ENCODE assay signal across 8 cellular contexts in the genomic region with DNA sequence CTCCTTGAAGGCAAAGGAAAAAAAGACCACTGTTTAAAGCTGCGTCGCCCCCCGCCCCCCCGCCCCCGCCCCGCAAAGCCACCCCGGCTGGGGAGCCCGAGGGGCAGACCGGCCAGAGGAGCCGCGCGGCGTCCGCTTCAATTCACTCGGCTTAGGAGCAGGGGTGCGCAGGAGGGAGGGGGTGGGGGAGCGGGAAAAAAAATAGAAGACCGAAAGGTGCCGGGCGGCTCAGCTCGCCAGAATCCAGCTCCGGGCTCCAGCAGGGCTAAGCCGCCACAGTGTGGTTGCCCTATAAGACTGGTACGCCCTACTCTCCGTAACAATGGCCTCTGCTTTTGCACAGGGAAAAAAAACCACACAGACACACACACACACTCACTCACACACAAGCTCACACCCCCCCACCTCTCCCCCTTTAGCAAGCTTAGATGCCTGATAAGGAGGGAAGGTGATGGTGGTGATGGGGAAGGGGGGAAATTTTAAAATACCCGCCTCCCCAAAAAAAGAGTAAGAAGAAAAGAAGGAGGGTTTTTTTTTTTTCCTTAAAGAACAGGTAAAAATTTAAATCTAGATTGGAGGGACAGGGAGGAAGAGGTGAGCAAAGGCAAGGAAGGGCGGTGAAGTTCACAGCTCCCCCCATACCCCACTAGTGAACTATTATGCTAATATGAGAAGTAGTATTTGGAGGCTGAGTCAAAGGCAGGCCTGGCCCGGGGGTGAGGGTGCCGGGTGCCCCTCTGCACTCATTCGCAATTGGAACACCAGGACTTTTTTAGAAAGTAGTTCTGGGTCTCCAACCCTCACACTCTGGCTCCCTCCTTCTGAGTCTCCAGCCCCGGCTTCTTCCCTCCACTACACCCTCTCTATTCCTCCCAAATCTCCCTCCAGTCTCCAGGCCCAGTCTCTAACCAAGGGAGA. TPM values are rescaled to one million over a fixed set of nuclear protein-coding genes. Genes with fewer than 3 reads are reported as not detected.
DNase-seq lines count a peak whose midpoint lies in the region; ATAC-seq, FAIRE-seq and TF ChIP-seq lines count a peak whose summit lies in the region.

No MANE protein-coding gene starts in this region.

- H3K4me1 ChIP-seq in muscle layer of duodenum (ENCODE audit: control insufficient read depth in 1 of 2, insufficient read depth in 2 of 2, low read length in 2 of 2) = peaks cover 16 to 65% of the 10 kb centered on the region in 2 donors

- H3K27ac ChIP-seq in muscle layer of duodenum (ENCODE audit: low read length) = peak overlapping the region; percentile 88

- DNase-seq in AG10803 (ENCODE audit: low read depth) (no peak), NCI-H146 (lab: John Stamatoyannopoulos, UW) (peak; percentile 81), T47D (ENCODE audit: low read depth in 1 of 2, low spot score in 1 of 2) (peak; percentile 50 to 76), GM12892 (ENCODE audit: insufficient read length) (no peak)
- no peak for DNase-seq in activated CD4-positive, alpha-beta T cell treated with anti-CD3 and anti-CD28 coated beads, Interleukin-2, amount 50 U/mL, for 1 hour

- no peaks in the 10 kb centered on the region for H3K36me3 ChIP-seq in muscle layer of duodenum (ENCODE audit: control insufficient read depth in 1 of 2, insufficient read depth in 2 of 2, low read length in 2 of 2)

- no peak for TF ChIP-seq POLR2A in GM12892 (IDR thresholded peaks at IDR 0.05; ENCODE audit: low read depth, low read length)

- no peak for TF ChIP-seq CTCF in AG10803 (conservative IDR thresholded peaks at IDR 0.05; ENCODE audit: low read length)

- in situ Hi-C loops in T47D (cut with HindIII; ENCODE audit: low pct_unique_long_range_greater_than_20kb, low sequenced_read_pairs) = no loop called here

- no peak for FAIRE-seq in GM12892 (lab: Jason Lieb, UNC)

- H3K4me3 ChIP-seq in AG10803 (ENCODE audit: low read length) (peak overlapping the region; percentile 60), muscle layer of duodenum (ENCODE audit: low read depth in 1 of 2, low read length in 2 of 2) (peak overlapping the region; percentile 39 to 48)

- no peak for ATAC-seq in HG03097 (IDR thresholded peaks at IDR 0.05; ENCODE audit: low FRiP score, unreplicated experiment)
- no peak for ATAC-seq in GM18861 (IDR thresholded peaks at IDR 0.05; ENCODE audit: unreplicated experiment)

- peaks cover 4% of the 10 kb centered on the region for H3K27me3 ChIP-seq in muscle layer of duodenum (ENCODE audit: low read depth, low read length)

- no peaks in the 10 kb centered on the region for H3K9me3 ChIP-seq in muscle layer of duodenum (ENCODE audit: control insufficient read depth in 1 of 2, low read length in 2 of 2)

RNA-seq across cellular contexts. Expression of a gene that starts 11.0 kb away (rescaled TPM):
- 2.8 TPM for polyA plus RNA-seq in GM12892 (2012; ENCODE audit: missing spikeins)

RNA-seq across cellular contexts. Expression of a gene that starts 22.3 kb away (rescaled TPM):
- polyA plus RNA-seq in GM12892 (2012; ENCODE audit: missing spikeins) = 2.7 TPM

RNA-seq across cellular contexts. Expression of a gene that starts 25.1 kb away (rescaled TPM):
- not detected for polyA plus RNA-seq in GM12892 (2012; ENCODE audit: missing spikeins)

RNA-seq across cellular contexts. Expression of a gene that starts 34.2 kb away (rescaled TPM):
- 4.5 TPM for polyA plus RNA-seq in GM12892 (2012; ENCODE audit: missing spikeins)

RNA-seq across cellular contexts. Expression of a gene that starts 37.7 kb away (rescaled TPM):
- not detected for polyA plus RNA-seq in GM12892 (2012; ENCODE audit: missing spikeins)

Comparison
In these comparisons a context has a peak if more than half of its experiments do, and no peak if none do; other contexts are left out.
1. DNase-seq: peak in NCI-H146 (single experiment) and T47D (2 of 2); none in AG10803 (single experiment), GM12892 (single experiment) and activated CD4-positive, alpha-beta T cell treated with anti-CD3 and anti-CD28 coated beads, Interleukin-2, amount 50 U/mL, for 1 hour (single experiment).